ENCODE assay signal across 24 cellular contexts in genomic region chr14:99463974-99464373, GRCh38.
"Had no signal": no experiment of that assay in that cellular context is flagged by ENCODE, and none has a peak within 500 bp of the region (broad histone marks: within the 10 kb centered on the region; RNA-seq: fewer than 3 reads in every experiment).

No MANE protein-coding gene starts in this region.

- H3K27ac Mint-ChIP-seq: activated B cell treated with CpG ODN at 0.5 μM for 24 hours; activated CD8-positive, alpha-beta T cell treated with anti-CD3 and anti-CD28 coated beads for 36 hours; activated naive CD4-positive, alpha-beta T cell treated with anti-CD3 and anti-CD28 coated beads, Interleukin-2, amount 50 U/mL, for 24 hours; activated naive CD8-positive, alpha-beta T cell treated with anti-CD3 and anti-CD28 coated beads, Interleukin-2, amount 50 U/mL, for 24 hours; naive thymus-derived CD8-positive, alpha-beta T cell; stimulated activated memory B cell treated with anti-CD40 and anti-IgM and Interleukin-4, amounts not matched to agents 10 μg/mL and 1 μg/mL and 100 μg/mL, for 72 hours; T-helper 2 cell treated with Interferon-gamma antibody and Interleukin-4, amounts not matched to agents 5 μg/mL and 100 μg/mL, for 36 hours had no signal

- H3K4me2 ChIP-seq: smooth muscle cell had no signal

- H3K27me3 ChIP-seq: breast epithelium, colonic mucosa, sigmoid colon, stomach, suprapubic skin, tibial artery had no signal

- ATAC-seq: activated CD8-positive, alpha-beta T cell treated with anti-CD3 and anti-CD28 coated beads for 36 hours; activated naive CD8-positive, alpha-beta T cell treated with anti-CD3 and anti-CD28 coated beads, Interleukin-2, amount 50 U/mL, for 24 hours; activated T-cell treated with anti-CD3 and anti-CD28 coated beads, Interleukin-2, amount 50 U/mL, for 4 hours; activated T-helper 17 cell treated with anti-CD3 and anti-CD28 coated beads, Interleukin-2, amount 50 U/mL, for 72 hours; naive thymus-derived CD8-positive, alpha-beta T cell; stimulated activated memory B cell treated with anti-CD40 and anti-IgM and Interleukin-4, amounts not matched to agents 10 μg/mL and 1 μg/mL and 100 μg/mL, for 72 hours had no signal

- H3K27ac ChIP-seq: breast epithelium, colonic mucosa, sigmoid colon, stomach, suprapubic skin, tibial artery had no signal

- H3K9me3 Mint-ChIP-seq: activated B cell treated with CpG ODN at 0.5 μM for 24 hours; activated CD8-positive, alpha-beta T cell treated with anti-CD3 and anti-CD28 coated beads for 36 hours; activated naive CD4-positive, alpha-beta T cell treated with anti-CD3 and anti-CD28 coated beads, Interleukin-2, amount 50 U/mL, for 24 hours; activated naive CD8-positive, alpha-beta T cell treated with anti-CD3 and anti-CD28 coated beads, Interleukin-2, amount 50 U/mL, for 24 hours; activated T-cell treated with anti-CD3 and anti-CD28 coated beads, Interleukin-2, amount 50 U/mL, for 4 hours; activated T-helper 17 cell treated with anti-CD3 and anti-CD28 coated beads, Interleukin-2, amount 50 U/mL, for 72 hours; naive thymus-derived CD8-positive, alpha-beta T cell; stimulated activated memory B cell treated with anti-CD40 and anti-IgM and Interleukin-4, amounts not matched to agents 10 μg/mL and 1 μg/mL and 100 μg/mL, for 72 hours; T-helper 2 cell treated with Interferon-gamma antibody and Interleukin-4, amounts not matched to agents 5 μg/mL and 100 μg/mL, for 36 hours had no signal

- H3K9me3 ChIP-seq: breast epithelium, colonic mucosa, sigmoid colon, stomach, suprapubic skin, tibial artery had no signal

- H3K27me3 Mint-ChIP-seq: activated B cell treated with CpG ODN at 0.5 μM for 24 hours; activated CD8-positive, alpha-beta T cell treated with anti-CD3 and anti-CD28 coated beads for 36 hours; activated naive CD4-positive, alpha-beta T cell treated with anti-CD3 and anti-CD28 coated beads, Interleukin-2, amount 50 U/mL, for 24 hours; activated naive CD8-positive, alpha-beta T cell treated with anti-CD3 and anti-CD28 coated beads, Interleukin-2, amount 50 U/mL, for 24 hours; activated T-helper 17 cell treated with anti-CD3 and anti-CD28 coated beads, Interleukin-2, amount 50 U/mL, for 72 hours; naive thymus-derived CD8-positive, alpha-beta T cell; stimulated activated memory B cell treated with anti-CD40 and anti-IgM and Interleukin-4, amounts not matched to agents 10 μg/mL and 1 μg/mL and 100 μg/mL, for 72 hours had no signal

- DNase-seq: activated B cell treated with CpG ODN at 0.5 μM for 24 hours; activated CD4-positive, alpha-beta T cell treated with anti-CD3 and anti-CD28 coated beads, Interleukin-2, amount 50 U/mL, for 1 hour; activated CD8-positive, alpha-beta T cell treated with anti-CD3 and anti-CD28 coated beads for 36 hours; activated naive CD8-positive, alpha-beta T cell treated with anti-CD3 and anti-CD28 coated beads, Interleukin-2, amount 50 U/mL, for 24 hours; activated T-cell treated with anti-CD3 and anti-CD28 coated beads, Interleukin-2, amount 50 U/mL, for 4 hours; colonic mucosa; effector memory CD4-positive, alpha-beta T cell; islet precursor cell; midbrain; naive thymus-derived CD8-positive, alpha-beta T cell; sigmoid colon; stimulated activated CD4-positive, alpha-beta T cell treated with anti-CD3 and anti-CD28 coated beads, Interleukin-1b, Interleukin-23, amount 100 ng/mL, for 48 hours; stimulated activated CD4-positive, alpha-beta T cell treated with anti-CD3 and anti-CD28 coated beads, Interleukin-4, amount 100 ng/mL, for 4 hours; stimulated activated CD8-positive, alpha-beta memory T cell treated with anti-CD3 and anti-CD28 coated beads, Interleukin-4, amount 100 ng/mL, for 48 hours; stomach; T-helper 1 cell; tibial artery had no signal

- H3K36me3 ChIP-seq: breast epithelium, colonic mucosa had no signal

- H3K4me1 ChIP-seq: breast epithelium, colonic mucosa had no signal

- H3K4me3 Mint-ChIP-seq: activated B cell treated with CpG ODN at 0.5 μM for 24 hours; activated CD8-positive, alpha-beta T cell treated with anti-CD3 and anti-CD28 coated beads for 36 hours; activated naive CD4-positive, alpha-beta T cell treated with anti-CD3 and anti-CD28 coated beads, Interleukin-2, amount 50 U/mL, for 24 hours; activated naive CD8-positive, alpha-beta T cell treated with anti-CD3 and anti-CD28 coated beads, Interleukin-2, amount 50 U/mL, for 24 hours; activated T-cell treated with anti-CD3 and anti-CD28 coated beads, Interleukin-2, amount 50 U/mL, for 4 hours; activated T-helper 17 cell treated with anti-CD3 and anti-CD28 coated beads, Interleukin-2, amount 50 U/mL, for 72 hours; naive thymus-derived CD8-positive, alpha-beta T cell; stimulated activated memory B cell treated with anti-CD40 and anti-IgM and Interleukin-4, amounts not matched to agents 10 μg/mL and 1 μg/mL and 100 μg/mL, for 72 hours; T-helper 2 cell treated with Interferon-gamma antibody and Interleukin-4, amounts not matched to agents 5 μg/mL and 100 μg/mL, for 36 hours had no signal

- H3K4me3 ChIP-seq: breast epithelium, colonic mucosa, sigmoid colon, smooth muscle cell, stomach, suprapubic skin, tibial artery had no signal
